In the genomic region with DNA sequence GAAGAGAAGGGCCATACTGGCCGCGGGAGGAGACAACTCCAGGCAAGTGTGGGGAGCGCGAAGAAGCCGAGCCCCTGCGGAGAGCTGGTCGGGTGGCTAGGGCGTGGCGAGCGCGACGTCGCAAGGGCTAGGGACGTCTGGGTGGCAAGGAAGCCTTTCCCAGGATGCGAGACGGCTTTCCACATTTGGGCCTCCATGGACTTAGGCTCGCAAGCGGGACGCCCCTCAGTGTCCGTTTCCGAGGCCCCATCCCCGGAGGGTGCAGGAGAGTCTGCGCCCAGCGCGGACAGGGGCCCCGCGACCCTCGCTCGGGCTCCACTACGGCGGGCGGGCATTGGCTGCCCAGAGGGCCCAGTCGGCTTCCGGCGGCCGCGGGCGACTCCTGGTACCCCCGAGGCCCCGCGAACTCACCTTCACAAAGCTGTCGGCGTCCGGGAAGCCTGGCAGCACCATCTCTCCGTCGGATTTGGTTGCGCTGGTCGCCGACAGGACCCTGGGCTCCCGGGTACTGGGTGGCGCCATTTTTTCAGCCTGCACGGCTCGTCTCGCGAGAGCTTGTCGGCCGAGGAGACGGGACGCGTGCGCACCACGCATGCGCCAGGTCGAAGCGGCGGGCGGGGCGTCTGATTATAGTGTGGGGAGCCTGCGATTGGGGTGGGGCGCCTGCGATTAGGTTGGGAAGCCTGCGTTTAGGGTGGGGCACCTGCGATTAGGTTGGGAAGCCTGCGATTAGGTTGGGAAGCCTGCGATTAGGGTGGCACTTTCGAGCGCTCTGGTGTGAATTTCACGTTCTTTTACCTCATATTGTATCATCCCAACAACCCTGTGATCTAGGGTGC, we compare ENCODE assay signal across 8 cellular contexts. TPM values are rescaled to one million over a fixed set of nuclear protein-coding genes. Genes with fewer than 3 reads are reported as not detected.
DNase-seq lines count a peak whose midpoint lies in the region; ATAC-seq and TF ChIP-seq lines count a peak whose summit lies in the region.

EXOSC10 (minus strand) TSS at position 560 of the 839 bp plus-strand sequence; CDS start at position 522, 38 bp downstream.

- peak within 1 kb of the TSS; percentile 86 for H3K4me3 ChIP-seq in CD8-positive, alpha-beta T cell (ENCODE audit: low read depth, low read length)

- no peaks in the 10 kb centered on the region for H3K27me3 Mint-ChIP-seq in CD8-positive, alpha-beta T cell (ENCODE audit: low read depth)
- H3K27me3 Mint-ChIP-seq in effector memory CD8-positive, alpha-beta T cell = no peaks in the 10 kb centered on the region
- H3K27me3 Mint-ChIP-seq in memory B cell = no peaks in the 10 kb centered on the region

- H3K36me3 Mint-ChIP-seq in CD8-positive, alpha-beta T cell = peaks cover 14% of the 10 kb centered on the region
- H3K36me3 Mint-ChIP-seq in effector memory CD8-positive, alpha-beta T cell (ENCODE audit: insufficient read depth) = peaks cover 44% of the 10 kb centered on the region
- H3K36me3 Mint-ChIP-seq in memory B cell = peaks cover 2% of the 10 kb centered on the region

- no peaks in the 10 kb centered on the region for H3K9me3 Mint-ChIP-seq in CD8-positive, alpha-beta T cell
- no peaks in the 10 kb centered on the region for H3K9me3 Mint-ChIP-seq in effector memory CD8-positive, alpha-beta T cell
- H3K9me3 Mint-ChIP-seq in memory B cell = no peaks in the 10 kb centered on the region

- H3K4me1 Mint-ChIP-seq in CD8-positive, alpha-beta T cell (ENCODE audit: low read depth) = peaks cover 17% of the 10 kb centered on the region
- H3K4me1 Mint-ChIP-seq in effector memory CD8-positive, alpha-beta T cell (ENCODE audit: low read depth in 2 of 2) = peaks cover 7 to 9% of the 10 kb centered on the region in 2 donors
- H3K4me1 Mint-ChIP-seq in memory B cell = peaks cover 4% of the 10 kb centered on the region

- intact Hi-C loops in CD8-positive, alpha-beta T cell (cut with DNase I, micrococcal nuclease) = loop anchor here (1.0 to 10.0 kb wide), 7 partner anchors 39 to 627 kb away; partner anchors contain the start of genes DFFA (in 2 of the 2), PEX14 (in 2 of the 2), SRM (in 2 of the 2) and TARDBP (in 2 of the 2)

- H3K27me3 ChIP-seq in CD8-positive, alpha-beta T cell (ENCODE audit: insufficient read depth, low read length) = no peaks in the 10 kb centered on the region

- POLR2A ChIA-PET in CD8-positive, alpha-beta T cell (lab: Charles Lee) = interaction anchor here (1.1 to 3.1 kb wide), 5 partner anchors 8 to 87 kb away, joined by 3 to 19 read pairs (median 5); partner anchors contain the start of genes SRM and TARDBP

- CTCF ChIA-PET in CD8-positive, alpha-beta T cell (lab: Charles Lee) = interaction anchor here (0.5 to 5.9 kb wide), 5 partner anchors 8 to 409 kb away, joined by 3 to 47 read pairs (median 3); no protein-coding TSS in a partner anchor

- TF ChIP-seq CTCF in CD8-positive, alpha-beta T cell (IDR thresholded peaks at IDR 0.05) = no peak
- TF ChIP-seq CTCF in GM20000 (IDR thresholded peaks at IDR 0.05; ENCODE audit: extremely low read depth, missing control alignments) = no peak

- H3K27ac ChIP-seq in CD8-positive, alpha-beta T cell (ENCODE audit: low read depth, low read length) = peak within 1 kb of the TSS; percentile 84

- DNase-seq in CD8-positive, alpha-beta T cell = peak; percentile 88 to 97 (median 95)
- DNase-seq in GM20000 (ENCODE audit: low spot score) = peak; percentile 98
- peak; percentile 84 for DNase-seq in HT1080 (ENCODE audit: low read depth)
- DNase-seq in NOMO-1 (lab: John Stamatoyannopoulos, UW; ENCODE audit: unreplicated experiment in 2 of 2) = peak; percentile 76 to 85
- DNase-seq in activated CD8-positive, alpha-beta memory T cell treated with anti-CD3 and anti-CD28 coated beads for 48 hours (ENCODE audit: low read depth in 2 of 3, low spot score in 2 of 3) = peak; percentile 91 to 96 (median 91)
- DNase-seq in effector memory CD8-positive, alpha-beta T cell = peak; percentile 94 to 95 (median 95)
- DNase-seq in memory B cell (ENCODE audit: low spot score in 2 of 2) = peak; percentile 93 to 95
- peak; percentile 90 for DNase-seq in stimulated activated CD8-positive, alpha-beta memory T cell treated with anti-CD3 and anti-CD28 coated beads, Interleukin-12 subunit alpha, Interleukin-12 subunit beta, amount 100 ng/mL, for 1 hour (ENCODE audit: low read depth)

- H3K4me1 ChIP-seq in CD8-positive, alpha-beta T cell (ENCODE audit: insufficient read depth, low read length) = peaks cover 12% of the 10 kb centered on the region

- H3K9me3 ChIP-seq in CD8-positive, alpha-beta T cell (ENCODE audit: low read length) = no peaks in the 10 kb centered on the region

- H3K36me3 ChIP-seq in CD8-positive, alpha-beta T cell (ENCODE audit: insufficient read depth, low read length) = peaks cover 16% of the 10 kb centered on the region

- peak within 1 kb of the TSS; percentile 87 for H3K4me3 Mint-ChIP-seq in CD8-positive, alpha-beta T cell
- peak within 1 kb of the TSS; percentile 96 to 97 for H3K4me3 Mint-ChIP-seq in effector memory CD8-positive, alpha-beta T cell
- peak within 1 kb of the TSS; percentile 96 for H3K4me3 Mint-ChIP-seq in memory B cell

- ATAC-seq in CD8-positive, alpha-beta T cell = peak; percentile 97
- peak; percentile 96 for ATAC-seq in effector memory CD8-positive, alpha-beta T cell (replicated peaks)
- peak; percentile 98 for ATAC-seq in memory B cell (ENCODE audit: low read depth)

- peak within 1 kb of the TSS; percentile 96 for H3K27ac Mint-ChIP-seq in CD8-positive, alpha-beta T cell
- peak within 1 kb of the TSS; percentile 96 for H3K27ac Mint-ChIP-seq in effector memory CD8-positive, alpha-beta T cell
- peak within 1 kb of the TSS; percentile 92 for H3K27ac Mint-ChIP-seq in memory B cell

RNA-seq across cellular contexts. Expression of gene EXOSC10, which starts in this region (rescaled TPM):
- total RNA-seq in CD8-positive, alpha-beta T cell = 10 to 100 TPM; 95.0 to 98.1 TPM
- total RNA-seq in HT1080 (2014; rRNA removed; shearing (Covaris generic)) = 80.8 and 84.8 TPM in 2 replicates
- 51.3 and 54.4 TPM in 2 replicates for polyA plus RNA-seq in HT1080 (2015; cell fraction: cytosol; rRNA removed)
- 183 and 203 TPM in 2 replicates for polyA plus RNA-seq in HT1080 (2015; cell fraction: nucleus; rRNA removed)

Comparison
In these comparisons a context has a peak if more than half of its experiments do, and no peak if none do; other contexts are left out.
1. Peak in every context shown above with its lines: DNase-seq, ATAC-seq, H3K4me3 ChIP-seq and H3K27ac ChIP-seq.